ENCODE assay signal across 1 cellular context in the genomic region with DNA sequence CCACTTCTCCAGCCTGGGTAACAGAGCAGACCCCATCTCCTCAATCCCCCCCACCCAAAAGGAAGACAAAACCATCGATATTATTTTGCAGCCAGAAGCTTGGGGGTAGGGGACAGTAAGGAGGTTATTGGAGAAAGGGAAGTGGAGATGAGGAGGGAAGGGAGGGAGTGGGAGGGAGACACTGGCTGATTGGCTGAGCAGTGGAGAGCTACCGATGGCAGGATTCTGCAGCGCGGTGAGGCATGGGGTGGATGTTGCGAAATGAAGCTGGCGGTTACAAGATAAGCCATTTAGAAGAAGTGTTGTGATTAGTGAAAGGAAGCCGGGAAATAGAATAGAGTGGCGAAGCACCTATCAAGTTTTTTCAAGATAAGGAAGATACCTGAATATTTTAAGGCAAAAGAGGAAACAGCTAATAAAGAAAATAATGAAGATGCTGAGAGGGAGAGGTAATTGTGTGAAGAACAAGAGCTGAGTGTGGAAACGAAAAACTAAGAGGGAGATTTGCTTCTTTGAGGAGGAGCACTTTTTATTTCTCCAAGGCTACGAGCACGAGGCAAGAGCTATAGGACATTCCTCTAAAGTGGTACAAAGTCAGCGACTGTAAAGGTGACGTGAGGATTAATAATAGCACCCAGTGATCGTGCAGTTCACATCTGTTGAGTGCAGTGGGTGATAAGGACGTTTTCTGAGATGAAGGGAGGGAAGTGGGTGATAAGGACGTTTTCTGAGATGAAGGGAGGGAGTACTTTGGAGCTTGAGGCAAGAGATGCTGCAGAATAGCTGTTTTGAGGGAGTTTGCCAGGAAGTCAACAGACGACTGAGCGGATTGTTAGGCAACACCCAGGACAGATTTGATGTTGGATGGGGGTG.
TF ChIP-seq lines count a peak whose summit lies in the region.

No MANE protein-coding gene starts in this region.

TF ChIP-seq in K562, 482 proteins besides CTCF, POLR2A, EP300 and RAD21 (continued from another document and continues in another):
- TF ChIP-seq, protein P1, sequence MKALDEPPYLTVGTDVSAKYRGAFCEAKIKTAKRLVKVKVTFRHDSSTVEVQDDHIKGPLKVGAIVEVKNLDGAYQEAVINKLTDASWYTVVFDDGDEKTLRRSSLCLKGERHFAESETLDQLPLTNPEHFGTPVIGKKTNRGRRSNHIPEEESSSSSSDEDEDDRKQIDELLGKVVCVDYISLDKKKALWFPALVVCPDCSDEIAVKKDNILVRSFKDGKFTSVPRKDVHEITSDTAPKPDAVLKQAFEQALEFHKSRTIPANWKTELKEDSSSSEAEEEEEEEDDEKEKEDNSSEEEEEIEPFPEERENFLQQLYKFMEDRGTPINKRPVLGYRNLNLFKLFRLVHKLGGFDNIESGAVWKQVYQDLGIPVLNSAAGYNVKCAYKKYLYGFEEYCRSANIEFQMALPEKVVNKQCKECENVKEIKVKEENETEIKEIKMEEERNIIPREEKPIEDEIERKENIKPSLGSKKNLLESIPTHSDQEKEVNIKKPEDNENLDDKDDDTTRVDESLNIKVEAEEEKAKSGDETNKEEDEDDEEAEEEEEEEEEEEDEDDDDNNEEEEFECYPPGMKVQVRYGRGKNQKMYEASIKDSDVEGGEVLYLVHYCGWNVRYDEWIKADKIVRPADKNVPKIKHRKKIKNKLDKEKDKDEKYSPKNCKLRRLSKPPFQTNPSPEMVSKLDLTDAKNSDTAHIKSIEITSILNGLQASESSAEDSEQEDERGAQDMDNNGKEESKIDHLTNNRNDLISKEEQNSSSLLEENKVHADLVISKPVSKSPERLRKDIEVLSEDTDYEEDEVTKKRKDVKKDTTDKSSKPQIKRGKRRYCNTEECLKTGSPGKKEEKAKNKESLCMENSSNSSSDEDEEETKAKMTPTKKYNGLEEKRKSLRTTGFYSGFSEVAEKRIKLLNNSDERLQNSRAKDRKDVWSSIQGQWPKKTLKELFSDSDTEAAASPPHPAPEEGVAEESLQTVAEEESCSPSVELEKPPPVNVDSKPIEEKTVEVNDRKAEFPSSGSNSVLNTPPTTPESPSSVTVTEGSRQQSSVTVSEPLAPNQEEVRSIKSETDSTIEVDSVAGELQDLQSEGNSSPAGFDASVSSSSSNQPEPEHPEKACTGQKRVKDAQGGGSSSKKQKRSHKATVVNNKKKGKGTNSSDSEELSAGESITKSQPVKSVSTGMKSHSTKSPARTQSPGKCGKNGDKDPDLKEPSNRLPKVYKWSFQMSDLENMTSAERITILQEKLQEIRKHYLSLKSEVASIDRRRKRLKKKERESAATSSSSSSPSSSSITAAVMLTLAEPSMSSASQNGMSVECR (CRISPR knock-in tag; IDR thresholded peaks at IDR 0.05) = no peak
- peak; percentile 92 for TF ChIP-seq PHF21A (IDR thresholded peaks at IDR 0.05; ENCODE audit: borderline replicate concordance, low read depth)
- TF ChIP-seq, protein P2, sequence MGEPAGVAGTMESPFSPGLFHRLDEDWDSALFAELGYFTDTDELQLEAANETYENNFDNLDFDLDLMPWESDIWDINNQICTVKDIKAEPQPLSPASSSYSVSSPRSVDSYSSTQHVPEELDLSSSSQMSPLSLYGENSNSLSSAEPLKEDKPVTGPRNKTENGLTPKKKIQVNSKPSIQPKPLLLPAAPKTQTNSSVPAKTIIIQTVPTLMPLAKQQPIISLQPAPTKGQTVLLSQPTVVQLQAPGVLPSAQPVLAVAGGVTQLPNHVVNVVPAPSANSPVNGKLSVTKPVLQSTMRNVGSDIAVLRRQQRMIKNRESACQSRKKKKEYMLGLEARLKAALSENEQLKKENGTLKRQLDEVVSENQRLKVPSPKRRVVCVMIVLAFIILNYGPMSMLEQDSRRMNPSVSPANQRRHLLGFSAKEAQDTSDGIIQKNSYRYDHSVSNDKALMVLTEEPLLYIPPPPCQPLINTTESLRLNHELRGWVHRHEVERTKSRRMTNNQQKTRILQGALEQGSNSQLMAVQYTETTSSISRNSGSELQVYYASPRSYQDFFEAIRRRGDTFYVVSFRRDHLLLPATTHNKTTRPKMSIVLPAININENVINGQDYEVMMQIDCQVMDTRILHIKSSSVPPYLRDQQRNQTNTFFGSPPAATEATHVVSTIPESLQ (CRISPR knock-in tag; IDR thresholded peaks at IDR 0.05) = no peak
- TF ChIP-seq ZNF232 (CRISPR knock-in tag; IDR thresholded peaks at IDR 0.05) = no peak
- peak; percentile 57 to 64 for TF ChIP-seq MAZ (CRISPR knock-in tag; conservative IDR thresholded peaks at IDR 0.05 in 1 of 2, IDR thresholded peaks at IDR 0.05 in 1 of 2)
- peak; percentile 89 for TF ChIP-seq TEAD4 (IDR thresholded peaks at IDR 0.05; ENCODE audit: low read length)
- TF ChIP-seq TEAD4 (CRISPR knock-in tag; IDR thresholded peaks at IDR 0.05; ENCODE audit: borderline replicate concordance) = no peak
- TF ChIP-seq NUFIP1 (IDR thresholded peaks at IDR 0.05; ENCODE audit: partially characterized antibody) = no peak
- no peak for TF ChIP-seq ZNF253 (CRISPR knock-in tag; conservative IDR thresholded peaks at IDR 0.05)
- TF ChIP-seq, protein P3, sequence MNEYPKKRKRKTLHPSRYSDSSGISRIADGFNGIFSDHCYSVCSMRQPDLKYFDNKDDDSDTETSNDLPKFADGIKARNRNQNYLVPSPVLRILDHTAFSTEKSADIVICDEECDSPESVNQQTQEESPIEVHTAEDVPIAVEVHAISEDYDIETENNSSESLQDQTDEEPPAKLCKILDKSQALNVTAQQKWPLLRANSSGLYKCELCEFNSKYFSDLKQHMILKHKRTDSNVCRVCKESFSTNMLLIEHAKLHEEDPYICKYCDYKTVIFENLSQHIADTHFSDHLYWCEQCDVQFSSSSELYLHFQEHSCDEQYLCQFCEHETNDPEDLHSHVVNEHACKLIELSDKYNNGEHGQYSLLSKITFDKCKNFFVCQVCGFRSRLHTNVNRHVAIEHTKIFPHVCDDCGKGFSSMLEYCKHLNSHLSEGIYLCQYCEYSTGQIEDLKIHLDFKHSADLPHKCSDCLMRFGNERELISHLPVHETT (CRISPR knock-in tag; conservative IDR thresholded peaks at IDR 0.05 in 1 of 2, IDR thresholded peaks at IDR 0.05 in 1 of 2) = peak in 1 of 2 experiments; percentile 76; a peak in 2 of 4 replicates
- TF ChIP-seq, protein P4, sequence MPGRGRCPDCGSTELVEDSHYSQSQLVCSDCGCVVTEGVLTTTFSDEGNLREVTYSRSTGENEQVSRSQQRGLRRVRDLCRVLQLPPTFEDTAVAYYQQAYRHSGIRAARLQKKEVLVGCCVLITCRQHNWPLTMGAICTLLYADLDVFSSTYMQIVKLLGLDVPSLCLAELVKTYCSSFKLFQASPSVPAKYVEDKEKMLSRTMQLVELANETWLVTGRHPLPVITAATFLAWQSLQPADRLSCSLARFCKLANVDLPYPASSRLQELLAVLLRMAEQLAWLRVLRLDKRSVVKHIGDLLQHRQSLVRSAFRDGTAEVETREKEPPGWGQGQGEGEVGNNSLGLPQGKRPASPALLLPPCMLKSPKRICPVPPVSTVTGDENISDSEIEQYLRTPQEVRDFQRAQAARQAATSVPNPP (IDR thresholded peaks at IDR 0.05; ENCODE audit: borderline replicate concordance, insufficient read depth, insufficient read length) = no peak
- no peak for TF ChIP-seq ZNF584 (CRISPR knock-in tag; IDR thresholded peaks at IDR 0.05; ENCODE audit: low read depth)
- peak; percentile 79 for TF ChIP-seq MTA2 (IDR thresholded peaks at IDR 0.05; ENCODE audit: low read depth)
- TF ChIP-seq, protein P5, sequence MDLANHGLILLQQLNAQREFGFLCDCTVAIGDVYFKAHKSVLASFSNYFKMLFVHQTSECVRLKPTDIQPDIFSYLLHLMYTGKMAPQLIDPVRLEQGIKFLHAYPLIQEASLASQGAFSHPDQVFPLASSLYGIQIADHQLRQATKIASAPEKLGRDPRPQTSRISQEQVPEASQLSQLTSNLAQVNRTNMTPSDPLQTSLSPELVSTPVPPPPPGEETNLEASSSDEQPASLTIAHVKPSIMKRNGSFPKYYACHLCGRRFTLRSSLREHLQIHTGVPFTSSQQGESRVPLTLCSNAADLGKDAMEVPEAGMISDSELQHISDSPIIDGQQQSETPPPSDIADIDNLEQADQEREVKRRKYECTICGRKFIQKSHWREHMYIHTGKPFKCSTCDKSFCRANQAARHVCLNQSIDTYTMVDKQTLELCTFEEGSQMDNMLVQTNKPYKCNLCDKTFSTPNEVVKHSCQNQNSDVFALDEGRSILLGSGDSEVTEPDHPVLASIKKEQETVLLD (IDR thresholded peaks at IDR 0.05) = peak; percentile 72
- TF ChIP-seq ELF4 (CRISPR knock-in tag; IDR thresholded peaks at IDR 0.05) = peak; percentile 84
- peak; percentile 72 for TF ChIP-seq RNF2 (IDR thresholded peaks at IDR 0.05)
- TF ChIP-seq PTRF (tag; IDR thresholded peaks at IDR 0.05) = no peak
- peak; percentile 98 for TF ChIP-seq CEBPG (CRISPR knock-in tag; IDR thresholded peaks at IDR 0.05)
- peak; percentile 97 to 99 for TF ChIP-seq CEBPG (tag; conservative IDR thresholded peaks at IDR 0.05 in 1 of 2, IDR thresholded peaks at IDR 0.05 in 1 of 2)
- TF ChIP-seq, protein P6, sequence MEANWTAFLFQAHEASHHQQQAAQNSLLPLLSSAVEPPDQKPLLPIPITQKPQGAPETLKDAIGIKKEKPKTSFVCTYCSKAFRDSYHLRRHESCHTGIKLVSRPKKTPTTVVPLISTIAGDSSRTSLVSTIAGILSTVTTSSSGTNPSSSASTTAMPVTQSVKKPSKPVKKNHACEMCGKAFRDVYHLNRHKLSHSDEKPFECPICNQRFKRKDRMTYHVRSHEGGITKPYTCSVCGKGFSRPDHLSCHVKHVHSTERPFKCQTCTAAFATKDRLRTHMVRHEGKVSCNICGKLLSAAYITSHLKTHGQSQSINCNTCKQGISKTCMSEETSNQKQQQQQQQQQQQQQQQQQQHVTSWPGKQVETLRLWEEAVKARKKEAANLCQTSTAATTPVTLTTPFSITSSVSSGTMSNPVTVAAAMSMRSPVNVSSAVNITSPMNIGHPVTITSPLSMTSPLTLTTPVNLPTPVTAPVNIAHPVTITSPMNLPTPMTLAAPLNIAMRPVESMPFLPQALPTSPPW (CRISPR knock-in tag; IDR thresholded peaks at IDR 0.05) = peak; percentile 87
- TF ChIP-seq, protein P7, sequence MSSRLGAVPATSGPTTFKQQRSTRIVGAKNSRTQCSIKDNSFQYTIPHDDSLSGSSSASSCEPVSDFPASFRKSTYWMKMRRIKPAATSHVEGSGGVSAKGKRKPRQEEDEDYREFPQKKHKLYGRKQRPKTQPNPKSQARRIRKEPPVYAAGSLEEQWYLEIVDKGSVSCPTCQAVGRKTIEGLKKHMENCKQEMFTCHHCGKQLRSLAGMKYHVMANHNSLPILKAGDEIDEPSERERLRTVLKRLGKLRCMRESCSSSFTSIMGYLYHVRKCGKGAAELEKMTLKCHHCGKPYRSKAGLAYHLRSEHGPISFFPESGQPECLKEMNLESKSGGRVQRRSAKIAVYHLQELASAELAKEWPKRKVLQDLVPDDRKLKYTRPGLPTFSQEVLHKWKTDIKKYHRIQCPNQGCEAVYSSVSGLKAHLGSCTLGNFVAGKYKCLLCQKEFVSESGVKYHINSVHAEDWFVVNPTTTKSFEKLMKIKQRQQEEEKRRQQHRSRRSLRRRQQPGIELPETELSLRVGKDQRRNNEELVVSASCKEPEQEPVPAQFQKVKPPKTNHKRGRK (tag; IDR thresholded peaks at IDR 0.05) = peak; percentile 59
- TF ChIP-seq, protein P8, sequence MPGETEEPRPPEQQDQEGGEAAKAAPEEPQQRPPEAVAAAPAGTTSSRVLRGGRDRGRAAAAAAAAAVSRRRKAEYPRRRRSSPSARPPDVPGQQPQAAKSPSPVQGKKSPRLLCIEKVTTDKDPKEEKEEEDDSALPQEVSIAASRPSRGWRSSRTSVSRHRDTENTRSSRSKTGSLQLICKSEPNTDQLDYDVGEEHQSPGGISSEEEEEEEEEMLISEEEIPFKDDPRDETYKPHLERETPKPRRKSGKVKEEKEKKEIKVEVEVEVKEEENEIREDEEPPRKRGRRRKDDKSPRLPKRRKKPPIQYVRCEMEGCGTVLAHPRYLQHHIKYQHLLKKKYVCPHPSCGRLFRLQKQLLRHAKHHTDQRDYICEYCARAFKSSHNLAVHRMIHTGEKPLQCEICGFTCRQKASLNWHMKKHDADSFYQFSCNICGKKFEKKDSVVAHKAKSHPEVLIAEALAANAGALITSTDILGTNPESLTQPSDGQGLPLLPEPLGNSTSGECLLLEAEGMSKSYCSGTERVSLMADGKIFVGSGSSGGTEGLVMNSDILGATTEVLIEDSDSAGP (CRISPR knock-in tag; IDR thresholded peaks at IDR 0.05) = no peak
- TF ChIP-seq, protein P9, sequence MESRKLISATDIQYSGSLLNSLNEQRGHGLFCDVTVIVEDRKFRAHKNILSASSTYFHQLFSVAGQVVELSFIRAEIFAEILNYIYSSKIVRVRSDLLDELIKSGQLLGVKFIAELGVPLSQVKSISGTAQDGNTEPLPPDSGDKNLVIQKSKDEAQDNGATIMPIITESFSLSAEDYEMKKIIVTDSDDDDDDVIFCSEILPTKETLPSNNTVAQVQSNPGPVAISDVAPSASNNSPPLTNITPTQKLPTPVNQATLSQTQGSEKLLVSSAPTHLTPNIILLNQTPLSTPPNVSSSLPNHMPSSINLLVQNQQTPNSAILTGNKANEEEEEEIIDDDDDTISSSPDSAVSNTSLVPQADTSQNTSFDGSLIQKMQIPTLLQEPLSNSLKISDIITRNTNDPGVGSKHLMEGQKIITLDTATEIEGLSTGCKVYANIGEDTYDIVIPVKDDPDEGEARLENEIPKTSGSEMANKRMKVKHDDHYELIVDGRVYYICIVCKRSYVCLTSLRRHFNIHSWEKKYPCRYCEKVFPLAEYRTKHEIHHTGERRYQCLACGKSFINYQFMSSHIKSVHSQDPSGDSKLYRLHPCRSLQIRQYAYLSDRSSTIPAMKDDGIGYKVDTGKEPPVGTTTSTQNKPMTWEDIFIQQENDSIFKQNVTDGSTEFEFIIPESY (CRISPR knock-in tag; IDR thresholded peaks at IDR 0.05) = no peak
- TF ChIP-seq, protein P10, sequence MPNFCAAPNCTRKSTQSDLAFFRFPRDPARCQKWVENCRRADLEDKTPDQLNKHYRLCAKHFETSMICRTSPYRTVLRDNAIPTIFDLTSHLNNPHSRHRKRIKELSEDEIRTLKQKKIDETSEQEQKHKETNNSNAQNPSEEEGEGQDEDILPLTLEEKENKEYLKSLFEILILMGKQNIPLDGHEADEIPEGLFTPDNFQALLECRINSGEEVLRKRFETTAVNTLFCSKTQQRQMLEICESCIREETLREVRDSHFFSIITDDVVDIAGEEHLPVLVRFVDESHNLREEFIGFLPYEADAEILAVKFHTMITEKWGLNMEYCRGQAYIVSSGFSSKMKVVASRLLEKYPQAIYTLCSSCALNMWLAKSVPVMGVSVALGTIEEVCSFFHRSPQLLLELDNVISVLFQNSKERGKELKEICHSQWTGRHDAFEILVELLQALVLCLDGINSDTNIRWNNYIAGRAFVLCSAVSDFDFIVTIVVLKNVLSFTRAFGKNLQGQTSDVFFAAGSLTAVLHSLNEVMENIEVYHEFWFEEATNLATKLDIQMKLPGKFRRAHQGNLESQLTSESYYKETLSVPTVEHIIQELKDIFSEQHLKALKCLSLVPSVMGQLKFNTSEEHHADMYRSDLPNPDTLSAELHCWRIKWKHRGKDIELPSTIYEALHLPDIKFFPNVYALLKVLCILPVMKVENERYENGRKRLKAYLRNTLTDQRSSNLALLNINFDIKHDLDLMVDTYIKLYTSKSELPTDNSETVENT (CRISPR knock-in tag; IDR thresholded peaks at IDR 0.05) = no peak
- TF ChIP-seq CTBP1 (IDR thresholded peaks at IDR 0.05; ENCODE audit: borderline replicate concordance) = peak; percentile 99
- TF ChIP-seq, protein P11, sequence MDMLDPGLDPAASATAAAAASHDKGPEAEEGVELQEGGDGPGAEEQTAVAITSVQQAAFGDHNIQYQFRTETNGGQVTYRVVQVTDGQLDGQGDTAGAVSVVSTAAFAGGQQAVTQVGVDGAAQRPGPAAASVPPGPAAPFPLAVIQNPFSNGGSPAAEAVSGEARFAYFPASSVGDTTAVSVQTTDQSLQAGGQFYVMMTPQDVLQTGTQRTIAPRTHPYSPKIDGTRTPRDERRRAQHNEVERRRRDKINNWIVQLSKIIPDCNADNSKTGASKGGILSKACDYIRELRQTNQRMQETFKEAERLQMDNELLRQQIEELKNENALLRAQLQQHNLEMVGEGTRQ (CRISPR knock-in tag; IDR thresholded peaks at IDR 0.05) = no peak
- TF ChIP-seq ARNT (IDR thresholded peaks at IDR 0.05) = peak; percentile 77 to 93; a peak in 3 of 4 replicates
